In the genomic region with DNA sequence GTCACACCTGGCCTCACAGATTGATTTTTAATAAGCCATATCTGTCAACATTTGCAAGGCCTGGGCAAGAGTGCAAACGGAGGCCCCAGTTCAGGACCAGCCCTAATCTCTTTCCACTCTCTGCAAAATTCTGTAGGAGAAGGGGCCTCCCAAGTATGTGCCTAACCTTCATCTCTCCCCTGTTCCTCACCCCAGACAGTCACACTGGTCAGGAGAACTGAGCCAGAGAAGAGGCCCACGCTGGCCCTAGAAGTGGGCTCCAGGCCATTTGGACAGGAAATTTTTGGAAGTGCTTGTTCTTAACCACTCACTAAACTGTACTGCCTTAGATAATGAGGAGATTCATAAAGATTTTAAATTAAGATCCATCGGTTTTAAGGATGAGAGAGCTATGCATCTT, we compare ENCODE assay signal across 15 cellular contexts.
DNase-seq lines count a peak whose midpoint lies in the region; ATAC-seq and TF ChIP-seq lines count a peak whose summit lies in the region.
"Had no signal": no experiment of that assay in that cellular context is flagged by ENCODE, and none has a peak within 500 bp of the region (broad histone marks: within the 10 kb centered on the region; RNA-seq: fewer than 3 reads in every experiment).

No MANE protein-coding gene starts in this region.

- H3K27me3 ChIP-seq in SK-N-SH (ENCODE audit: insufficient read depth) (no peaks in the 10 kb centered on the region), esophagus muscularis mucosa (no peaks in the 10 kb centered on the region), right atrium auricular region (no peaks in the 10 kb centered on the region), osteoblast (ENCODE audit: insufficient read depth, low read length) (no peaks in the 10 kb centered on the region)
- H3K27me3 ChIP-seq: BLaER1 had no signal

- no peak for TF ChIP-seq POLR2A in esophagus muscularis mucosa (IDR thresholded peaks at IDR 0.05; ENCODE audit: low read depth)

- H3K4me3 ChIP-seq in SK-N-SH (ENCODE audit: low read depth in 2 of 2, low read length in 1 of 2): no peak overlapping the region
- H3K4me3 ChIP-seq in esophagus muscularis mucosa: no peak overlapping the region
- no peak overlapping the region for H3K4me3 ChIP-seq in right atrium auricular region
- no peak overlapping the region for H3K4me3 ChIP-seq in osteoblast (ENCODE audit: insufficient read depth, low read length)
- H3K4me3 ChIP-seq: BLaER1 had no signal

- no peaks in the 10 kb centered on the region for H3K36me3 Mint-ChIP-seq in Calu3 (ENCODE audit: insufficient read depth, unreplicated experiment)
- H3K36me3 Mint-ChIP-seq: CD8-positive, alpha-beta T cell had no signal

- H3K9ac ChIP-seq in SK-N-SH: no peak overlapping the region
- H3K9ac ChIP-seq: BLaER1 had no signal

- POLR2A ChIA-PET in SK-N-SH (lab: Yijun Ruan, JAX): no interaction called here

- BruUV-seq in Calu3 (replicated peaks; lab: Mats Ljungman, UMichigan): no TSS peak

- H3K9me2 ChIP-seq in SK-N-SH: no peaks in the 10 kb centered on the region

- peaks cover 0 to 4% of the 10 kb centered on the region in 2 experiments; a peak in 1 of 4 replicates for H3K4me1 ChIP-seq in SK-N-SH (ENCODE audit: control insufficient read depth in 1 of 2, insufficient read depth in 2 of 2, low read depth in 1 of 2, low read length in 1 of 2)
- H3K4me1 ChIP-seq in esophagus muscularis mucosa: peaks cover 14 to 19% (median 17%) of the 10 kb centered on the region in 4 donors
- H3K4me1 ChIP-seq in right atrium auricular region: peaks cover 0 to 17% of the 10 kb centered on the region in 2 donors
- H3K4me1 ChIP-seq in osteoblast (ENCODE audit: insufficient read depth, low read length): peaks cover 16% of the 10 kb centered on the region
- H3K4me1 ChIP-seq: BLaER1 had no signal

- no peaks in the 10 kb centered on the region for H3F3A ChIP-seq in SK-N-SH (replicated peaks; ENCODE audit: insufficient read depth)

- no peaks in the 10 kb centered on the region for H3K9me3 Mint-ChIP-seq in Calu3 (ENCODE audit: low read depth, unreplicated experiment)
- H3K9me3 Mint-ChIP-seq: CD8-positive, alpha-beta T cell had no signal

- H3K4me2 ChIP-seq in SK-N-SH (no peak overlapping the region), osteoblast (ENCODE audit: insufficient read depth, low read length) (no peak overlapping the region)
- H3K4me2 ChIP-seq: BLaER1 had no signal

- intact Hi-C loops in esophagus muscularis mucosa (cut with DNase I): no loop called here
- intact Hi-C loops in Calu3 (cut with micrococcal nuclease; ENCODE audit: unreplicated experiment): loop anchor here (10.0 kb wide), 1 partner anchor 256 kb away; no protein-coding TSS in a partner anchor

- no peaks in the 10 kb centered on the region for H3K9me3 ChIP-seq in SK-N-SH
- no peaks in the 10 kb centered on the region for H3K9me3 ChIP-seq in esophagus muscularis mucosa
- H3K9me3 ChIP-seq in right atrium auricular region: no peaks in the 10 kb centered on the region
- H3K9me3 ChIP-seq in osteoblast (ENCODE audit: low read depth, low read length): no peaks in the 10 kb centered on the region
- H3K9me3 ChIP-seq: BLaER1 had no signal

- TF ChIP-seq CTCF in SK-N-SH (IDR thresholded peaks at IDR 0.05) (no peak), esophagus muscularis mucosa (IDR thresholded peaks at IDR 0.05) (no peak), right atrium auricular region (IDR thresholded peaks at IDR 0.05) (no peak), osteoblast (IDR thresholded peaks at IDR 0.05; ENCODE audit: extremely low read depth, low read depth, low read length) (no peak), Calu3 (IDR thresholded peaks at IDR 0.05; ENCODE audit: unreplicated experiment) (no peak)

- H3K36me3 ChIP-seq in SK-N-SH (replicated peaks in 1 of 2; ENCODE audit: control insufficient read depth in 1 of 2, insufficient read depth in 2 of 2, low read length in 1 of 2) (no peaks in the 10 kb centered on the region), esophagus muscularis mucosa (no peaks in the 10 kb centered on the region), right atrium auricular region (no peaks in the 10 kb centered on the region), osteoblast (ENCODE audit: insufficient read depth, low read length) (no peaks in the 10 kb centered on the region)
- H3K36me3 ChIP-seq: BLaER1 had no signal

- TF ChIP-seq EP300 in SK-N-SH (IDR thresholded peaks at IDR 0.05; ENCODE audit: borderline replicate concordance in 1 of 2, low read depth in 1 of 2, low read length in 1 of 2) (no peak), esophagus muscularis mucosa (IDR thresholded peaks at IDR 0.05) (no peak)

- no peak for TF ChIP-seq RAD21 in SK-N-SH (IDR thresholded peaks at IDR 0.05; ENCODE audit: low read length)

- H3K27ac ChIP-seq in SK-N-SH (ENCODE audit: low read depth in 2 of 2, low read length in 1 of 2): peak overlapping the region in 1 of 2 experiments; percentile 63; a peak in 1 of 4 replicates
- H3K27ac ChIP-seq in esophagus muscularis mucosa (replicated peaks in 1 of 4): peak overlapping the region; percentile 44 to 63 (median 58)
- H3K27ac ChIP-seq in right atrium auricular region: peak overlapping the region; percentile 2 to 67
- peak overlapping the region; percentile 93 for H3K27ac ChIP-seq in osteoblast (ENCODE audit: low read depth, low read length)
- H3K27ac ChIP-seq: BLaER1, HL-60 had no signal

- peaks cover 11% of the 10 kb centered on the region for H3K4me1 Mint-ChIP-seq in Calu3 (ENCODE audit: low read depth, unreplicated experiment)

- peak overlapping the region; percentile 69 for H2AFZ ChIP-seq in SK-N-SH (ENCODE audit: low read depth)
- H2AFZ ChIP-seq in osteoblast (ENCODE audit: low read length): peak overlapping the region; percentile 80

- H3K27ac Mint-ChIP-seq in Calu3 (ENCODE audit: unreplicated experiment): no peak overlapping the region
- H3K27ac Mint-ChIP-seq: CD8-positive, alpha-beta T cell had no signal

- CTCF ChIA-PET in SK-N-SH (lab: Yijun Ruan, JAX): no interaction called here
- CTCF ChIA-PET in Calu3 (lab: Charles Lee): no interaction called here

- H3K79me2 ChIP-seq in SK-N-SH (ENCODE audit: insufficient read depth) (no peaks in the 10 kb centered on the region), osteoblast (ENCODE audit: insufficient read depth, low read length) (no peaks in the 10 kb centered on the region)

- ATAC-seq in SK-N-SH treated with all-trans-retinoic acid at 6 μM for 48 hours: no peak; the same call in 2 of the 3 replicates
- ATAC-seq: CD8-positive, alpha-beta T cell had no signal

- 94% methylated on average over 2 of the region's 3 CpGs for WGBS in SK-N-SH (ENCODE audit: low lambda C conversion rate)
- WGBS in esophagus muscularis mucosa: 49% methylated on average over 3 of the region's 3 CpGs

- H3K4me3 Mint-ChIP-seq in Calu3 (ENCODE audit: low read depth, unreplicated experiment): no peak overlapping the region
- H3K4me3 Mint-ChIP-seq: CD8-positive, alpha-beta T cell had no signal

- DNase-seq in SK-N-SH: no peak
- DNase-seq in esophagus muscularis mucosa (ENCODE audit: extremely low spot score): no peak
- no peak for DNase-seq in right atrium auricular region (ENCODE audit: low spot score)
- DNase-seq in osteoblast (ENCODE audit: insufficient read length, low spot score, missing footprints): no peak
- no peak for DNase-seq in Calu3
- no peak for DNase-seq in NCI-H446 treated with DMSO at 0.1 percent for 48 hours (lab: John Stamatoyannopoulos, UW)
- no peak for DNase-seq in NCI-H510A (lab: John Stamatoyannopoulos, UW)
- DNase-seq: 8988T; CD8-positive, alpha-beta T cell; DND-41; NCI-H187; NCI-H774 had no signal

- H4K20me1 ChIP-seq in SK-N-SH (ENCODE audit: insufficient read depth) (no peaks in the 10 kb centered on the region), osteoblast (ENCODE audit: insufficient read depth, low read length) (no peaks in the 10 kb centered on the region)
- H4K20me1 ChIP-seq: BLaER1 had no signal

- no peaks in the 10 kb centered on the region for H3K27me3 Mint-ChIP-seq in Calu3 (ENCODE audit: unreplicated experiment)

TF ChIP-seq in SK-N-SH, 30 proteins besides CTCF, POLR2A, EP300 and RAD21:
- TF ChIP-seq CHD2 (IDR thresholded peaks at IDR 0.05; ENCODE audit: low read length, partially characterized antibody): no peak

TF ChIP-seq in SK-N-SH treated with all-trans-retinoic acid at 6 μM for 48 hours, 23 proteins besides CTCF, POLR2A, EP300 and RAD21:
- TF ChIP-seq ARNTL (CRISPR knock-in tag; IDR thresholded peaks at IDR 0.05; ENCODE audit: borderline replicate concordance, low read depth) (no peak), ZFP3 (CRISPR knock-in tag; IDR thresholded peaks at IDR 0.05) (no peak), ZNF70 (CRISPR knock-in tag; IDR thresholded peaks at IDR 0.05) (no peak), PPARA (CRISPR knock-in tag; IDR thresholded peaks at IDR 0.05; ENCODE audit: borderline replicate concordance) (no peak), RARB (CRISPR knock-in tag; IDR thresholded peaks at IDR 0.05) (no peak), ISL1 (CRISPR knock-in tag; IDR thresholded peaks at IDR 0.05) (no peak), OSR1 (CRISPR knock-in tag; IDR thresholded peaks at IDR 0.05) (no peak), SNAI2 (CRISPR knock-in tag; IDR thresholded peaks at IDR 0.05) (no peak)
- TF ChIP-seq, protein P1, sequence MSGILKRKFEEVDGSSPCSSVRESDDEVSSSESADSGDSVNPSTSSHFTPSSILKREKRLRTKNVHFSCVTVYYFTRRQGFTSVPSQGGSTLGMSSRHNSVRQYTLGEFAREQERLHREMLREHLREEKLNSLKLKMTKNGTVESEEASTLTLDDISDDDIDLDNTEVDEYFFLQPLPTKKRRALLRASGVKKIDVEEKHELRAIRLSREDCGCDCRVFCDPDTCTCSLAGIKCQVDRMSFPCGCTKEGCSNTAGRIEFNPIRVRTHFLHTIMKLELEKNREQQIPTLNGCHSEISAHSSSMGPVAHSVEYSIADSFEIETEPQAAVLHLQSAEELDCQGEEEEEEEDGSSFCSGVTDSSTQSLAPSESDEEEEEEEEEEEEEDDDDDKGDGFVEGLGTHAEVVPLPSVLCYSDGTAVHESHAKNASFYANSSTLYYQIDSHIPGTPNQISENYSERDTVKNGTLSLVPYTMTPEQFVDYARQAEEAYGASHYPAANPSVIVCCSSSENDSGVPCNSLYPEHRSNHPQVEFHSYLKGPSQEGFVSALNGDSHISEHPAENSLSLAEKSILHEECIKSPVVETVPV (CRISPR knock-in tag; IDR thresholded peaks at IDR 0.05): no peak
